10 cellular contexts compared by ENCODE assay signal in the genomic region with DNA sequence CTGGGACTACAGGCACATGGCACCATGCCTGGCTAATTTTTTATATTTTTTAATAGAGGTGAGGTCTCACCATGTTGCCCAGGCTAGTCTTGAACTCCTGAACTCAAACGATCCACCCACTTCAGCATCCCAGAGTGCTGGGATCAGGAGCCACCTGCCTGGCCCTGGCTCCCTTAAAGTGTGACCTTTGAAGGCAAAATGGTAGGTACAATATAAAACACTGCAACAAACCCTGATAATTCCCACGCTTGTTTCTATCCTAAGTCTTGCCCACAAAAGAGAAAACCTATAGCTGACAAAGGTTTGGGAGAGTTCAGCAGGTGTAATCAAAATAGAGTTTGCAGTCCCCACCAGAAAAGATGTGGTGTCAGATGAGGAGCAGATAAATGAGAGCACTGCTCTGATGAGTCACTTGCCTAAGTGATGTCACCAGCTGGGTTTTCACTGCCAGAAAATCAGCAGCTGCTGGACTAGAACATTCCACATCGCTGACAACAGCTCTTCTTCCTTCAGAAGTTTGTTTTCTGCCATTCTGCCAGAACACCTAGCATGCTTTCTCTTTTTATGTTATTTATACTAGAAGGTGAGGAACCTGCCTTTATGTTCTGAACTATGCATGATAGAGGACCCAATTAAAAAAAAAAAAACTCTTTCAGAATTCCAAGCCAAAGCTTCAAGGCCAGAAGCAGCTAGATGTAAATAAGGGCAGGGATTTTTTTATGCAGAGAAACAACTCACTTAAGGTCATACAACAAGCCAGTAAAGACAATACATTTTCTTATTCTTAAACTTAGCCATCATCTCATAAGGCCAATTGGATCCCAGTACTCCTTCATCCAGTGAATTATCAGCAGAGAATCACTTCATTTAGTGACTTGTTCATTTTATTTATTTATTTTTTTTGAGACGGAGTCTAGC. TPM values are rescaled to one million over a fixed set of nuclear protein-coding genes. Genes with fewer than 3 reads are reported as not detected.
A peak's percentile ranks its signal among the peaks of the same experiment; 100 is the strongest.
DNase-seq lines count a peak whose midpoint lies in the region; ATAC-seq, FAIRE-seq and TF ChIP-seq lines count a peak whose summit lies in the region.
"Had no signal": no experiment of that assay in that cellular context is flagged by ENCODE, and none has a peak within 500 bp of the region (broad histone marks: within the 10 kb centered on the region; RNA-seq: fewer than 3 reads in every experiment).

No MANE protein-coding gene starts in this region.

- H2AFZ ChIP-seq in astrocyte (ENCODE audit: low read depth, low read length), result no peak overlapping the region

- H3K4me3 ChIP-seq in AG09309 (ENCODE audit: control insufficient read depth, low read depth, low read length), result no peak overlapping the region
- no peak overlapping the region for H3K4me3 ChIP-seq in astrocyte (ENCODE audit: insufficient read depth, low read depth, low read length)

- H4K20me1 ChIP-seq in astrocyte (ENCODE audit: insufficient read depth, low read length), result no peaks in the 10 kb centered on the region

- H3K27me3 ChIP-seq in astrocyte (ENCODE audit: insufficient read depth, low read length), result no peaks in the 10 kb centered on the region
- H3K27me3 ChIP-seq in layer of hippocampus (ENCODE audit: control insufficient read depth, insufficient read depth, low read length), result no peaks in the 10 kb centered on the region

- no peaks in the 10 kb centered on the region for H3K36me3 ChIP-seq in astrocyte (ENCODE audit: insufficient read depth, low read length)

- no peaks in the 10 kb centered on the region for H3K9me3 ChIP-seq in astrocyte (ENCODE audit: insufficient read depth, low read depth, low read length)

- H3K27ac ChIP-seq in astrocyte (ENCODE audit: low read depth, low read length) (peak overlapping the region; percentile 12), layer of hippocampus (ENCODE audit: low read depth, low read length) (peak overlapping the region; percentile 55)

- H3K27ac Mint-ChIP-seq in astrocyte (ENCODE audit: unreplicated experiment), result peak overlapping the region; percentile 72
- no peak overlapping the region for H3K27ac Mint-ChIP-seq in effector memory CD8-positive, alpha-beta T cell

- TF ChIP-seq CTCF in AG09309 (IDR thresholded peaks at IDR 0.05; ENCODE audit: control insufficient read depth, insufficient read depth, low read depth, low read length, missing control alignments) (no peak), astrocyte (IDR thresholded peaks at IDR 0.05; ENCODE audit: insufficient read depth, low read depth, low read length) (no peak)

- no peaks in the 10 kb centered on the region for H3K27me3 Mint-ChIP-seq in astrocyte (ENCODE audit: low read depth, unreplicated experiment)
- H3K27me3 Mint-ChIP-seq in effector memory CD8-positive, alpha-beta T cell, result no peaks in the 10 kb centered on the region

- H3K9me3 Mint-ChIP-seq in astrocyte (ENCODE audit: unreplicated experiment), result peaks cover 5% of the 10 kb centered on the region
- H3K9me3 Mint-ChIP-seq in effector memory CD8-positive, alpha-beta T cell, result no peaks in the 10 kb centered on the region
- H3K9me3 Mint-ChIP-seq: central memory CD8-positive, alpha-beta T cell had no signal

- H3K36me3 Mint-ChIP-seq in astrocyte (ENCODE audit: low read depth, unreplicated experiment), result peaks cover 2% of the 10 kb centered on the region
- H3K36me3 Mint-ChIP-seq in effector memory CD8-positive, alpha-beta T cell (ENCODE audit: insufficient read depth), result no peaks in the 10 kb centered on the region

- peaks cover 8% of the 10 kb centered on the region for H3K4me1 ChIP-seq in astrocyte (ENCODE audit: insufficient read depth, low read length)

- peak overlapping the region; percentile 24 for H3K4me2 ChIP-seq in astrocyte (ENCODE audit: low read length)

- no peak overlapping the region for H3K4me3 Mint-ChIP-seq in astrocyte (ENCODE audit: unreplicated experiment)
- no peak overlapping the region for H3K4me3 Mint-ChIP-seq in effector memory CD8-positive, alpha-beta T cell
- H3K4me3 Mint-ChIP-seq: central memory CD8-positive, alpha-beta T cell had no signal

- peak; percentile 76 for FAIRE-seq in astrocyte (lab: Jason Lieb, UNC)

- DNase-seq in AG09309 (ENCODE audit: low read depth) (peak; percentile 61), HS-5 (ENCODE audit: low read depth) (peak; percentile 76), astrocyte (ENCODE audit: low read depth) (peak; percentile 88), cerebellum (ENCODE audit: low spot score) (no peak), NCI-H2081 treated with DMSO at 0.1 percent for 48 hours (lab: John Stamatoyannopoulos, UW) (no peak)
- no peak for DNase-seq in effector memory CD8-positive, alpha-beta T cell

- no peak overlapping the region for H3K9ac ChIP-seq in astrocyte (ENCODE audit: low read length)

- no peaks in the 10 kb centered on the region for H3K79me2 ChIP-seq in astrocyte (ENCODE audit: insufficient read depth, low read length)

- peaks cover 8% of the 10 kb centered on the region for H3K4me1 Mint-ChIP-seq in astrocyte (ENCODE audit: low read depth, unreplicated experiment)
- no peaks in the 10 kb centered on the region for H3K4me1 Mint-ChIP-seq in effector memory CD8-positive, alpha-beta T cell (ENCODE audit: low read depth in 2 of 2)
- H3K4me1 Mint-ChIP-seq: central memory CD8-positive, alpha-beta T cell had no signal

- no peak for ATAC-seq in GM21825 (IDR thresholded peaks at IDR 0.05; ENCODE audit: unreplicated experiment)
- no peak for ATAC-seq in effector memory CD8-positive, alpha-beta T cell (replicated peaks)
- ATAC-seq: sciatic nerve had no signal

RNA-seq across cellular contexts. Expression of gene PURB, which starts 18.0 kb away (rescaled TPM):
- 23.6 and 26.3 TPM in 2 replicates for total RNA-seq in astrocyte
- 38.2 TPM for total RNA-seq in cerebellum

RNA-seq across cellular contexts. Expression of gene H2AZ2, which starts 19.4 kb away (rescaled TPM):
- 93.4 and 105 TPM in 2 replicates for total RNA-seq in astrocyte
- 190 TPM for total RNA-seq in cerebellum

Comparison
In these comparisons a context has a peak if more than half of its experiments do, and no peak if none do; other contexts are left out.
1. DNase-seq: peak in AG09309 (single experiment), HS-5 (single experiment) and astrocyte (single experiment); none in cerebellum (single experiment), effector memory CD8-positive, alpha-beta T cell (0 of 3) and NCI-H2081 treated with DMSO at 0.1 percent for 48 hours (single experiment).